Comparison of ENCODE assay signal across 1 cellular context in the genomic region with DNA sequence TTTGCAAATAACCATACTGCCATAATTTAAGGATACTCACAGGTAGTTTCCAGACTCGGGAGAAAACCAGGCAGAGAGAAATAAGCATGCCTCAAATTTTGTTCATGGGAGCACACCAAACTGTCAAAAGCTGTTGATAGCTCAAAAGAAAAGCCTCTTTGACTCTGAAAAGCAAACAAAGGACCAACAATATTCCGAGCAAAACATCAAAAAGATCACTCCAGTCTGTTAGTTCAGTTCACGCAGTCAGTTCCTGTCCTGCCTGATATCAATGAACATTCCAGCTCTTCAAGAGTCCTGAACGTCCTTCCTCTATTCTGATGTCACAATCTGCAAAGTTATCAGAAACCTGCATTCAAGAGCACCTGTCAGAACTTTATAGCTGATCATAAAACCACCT.
TF ChIP-seq lines count a peak whose summit lies in the region.

No MANE protein-coding gene starts in this region.

TF ChIP-seq in HepG2, 621 proteins besides CTCF, POLR2A, EP300 and RAD21 (continued from another document and continues in another):
- TF ChIP-seq, protein P1, sequence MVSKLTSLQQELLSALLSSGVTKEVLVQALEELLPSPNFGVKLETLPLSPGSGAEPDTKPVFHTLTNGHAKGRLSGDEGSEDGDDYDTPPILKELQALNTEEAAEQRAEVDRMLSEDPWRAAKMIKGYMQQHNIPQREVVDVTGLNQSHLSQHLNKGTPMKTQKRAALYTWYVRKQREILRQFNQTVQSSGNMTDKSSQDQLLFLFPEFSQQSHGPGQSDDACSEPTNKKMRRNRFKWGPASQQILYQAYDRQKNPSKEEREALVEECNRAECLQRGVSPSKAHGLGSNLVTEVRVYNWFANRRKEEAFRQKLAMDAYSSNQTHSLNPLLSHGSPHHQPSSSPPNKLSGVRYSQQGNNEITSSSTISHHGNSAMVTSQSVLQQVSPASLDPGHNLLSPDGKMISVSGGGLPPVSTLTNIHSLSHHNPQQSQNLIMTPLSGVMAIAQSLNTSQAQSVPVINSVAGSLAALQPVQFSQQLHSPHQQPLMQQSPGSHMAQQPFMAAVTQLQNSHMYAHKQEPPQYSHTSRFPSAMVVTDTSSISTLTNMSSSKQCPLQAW (CRISPR knock-in tag; IDR thresholded peaks at IDR 0.05): no peak
- TF ChIP-seq CREM (IDR thresholded peaks at IDR 0.05): peak; percentile 34
- TF ChIP-seq CREM (CRISPR knock-in tag; IDR thresholded peaks at IDR 0.05): no peak
- peak; percentile 53; the same call in 1 of the 2 replicates for TF ChIP-seq MEIS2 (CRISPR knock-in tag; IDR thresholded peaks at IDR 0.05)
- no peak for TF ChIP-seq ZBTB4 (CRISPR knock-in tag; IDR thresholded peaks at IDR 0.05; ENCODE audit: borderline replicate concordance)
- TF ChIP-seq, protein P2, sequence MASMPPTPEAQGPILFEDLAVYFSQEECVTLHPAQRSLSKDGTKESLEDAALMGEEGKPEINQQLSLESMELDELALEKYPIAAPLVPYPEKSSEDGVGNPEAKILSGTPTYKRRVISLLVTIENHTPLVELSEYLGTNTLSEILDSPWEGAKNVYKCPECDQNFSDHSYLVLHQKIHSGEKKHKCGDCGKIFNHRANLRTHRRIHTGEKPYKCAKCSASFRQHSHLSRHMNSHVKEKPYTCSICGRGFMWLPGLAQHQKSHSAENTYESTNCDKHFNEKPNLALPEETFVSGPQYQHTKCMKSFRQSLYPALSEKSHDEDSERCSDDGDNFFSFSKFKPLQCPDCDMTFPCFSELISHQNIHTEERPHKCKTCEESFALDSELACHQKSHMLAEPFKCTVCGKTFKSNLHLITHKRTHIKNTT (CRISPR knock-in tag; IDR thresholded peaks at IDR 0.05): no peak
- TF ChIP-seq PATZ1 (CRISPR knock-in tag; IDR thresholded peaks at IDR 0.05): no peak
- no peak for TF ChIP-seq ZNF24 (IDR thresholded peaks at IDR 0.05)
- TF ChIP-seq ERF (CRISPR knock-in tag; IDR thresholded peaks at IDR 0.05): peak; percentile 62; the same call in 1 of the 2 replicates
- TF ChIP-seq SETDB1 (CRISPR knock-in tag; IDR thresholded peaks at IDR 0.05; ENCODE audit: borderline replicate concordance): no peak
- TF ChIP-seq ZNF749 (CRISPR knock-in tag; IDR thresholded peaks at IDR 0.05; ENCODE audit: borderline replicate concordance): no peak
- TF ChIP-seq ZBTB38 (CRISPR knock-in tag; IDR thresholded peaks at IDR 0.05): no peak
- TF ChIP-seq SMARCE1 (IDR thresholded peaks at IDR 0.05; ENCODE audit: borderline replicate concordance): no peak
- no peak for TF ChIP-seq XBP1 (CRISPR knock-in tag; IDR thresholded peaks at IDR 0.05)
- no peak for TF ChIP-seq POLR2AphosphoS5 (IDR thresholded peaks at IDR 0.05; ENCODE audit: low read depth, low read length)
- TF ChIP-seq BRCA1 (CRISPR knock-in tag; IDR thresholded peaks at IDR 0.05): no peak
- no peak for TF ChIP-seq ZNF615 (CRISPR knock-in tag; IDR thresholded peaks at IDR 0.05; ENCODE audit: borderline replicate concordance)
- TF ChIP-seq ZNF263 (CRISPR knock-in tag; IDR thresholded peaks at IDR 0.05): no peak
- no peak for TF ChIP-seq RAD51 (IDR thresholded peaks at IDR 0.05; ENCODE audit: borderline replicate concordance)
- no peak for TF ChIP-seq ATF1 (CRISPR knock-in tag; IDR thresholded peaks at IDR 0.05)
- no peak for TF ChIP-seq MED13 (CRISPR knock-in tag; IDR thresholded peaks at IDR 0.05)
- no peak for TF ChIP-seq AHR (CRISPR knock-in tag; IDR thresholded peaks at IDR 0.05)
- TF ChIP-seq, protein P3, sequence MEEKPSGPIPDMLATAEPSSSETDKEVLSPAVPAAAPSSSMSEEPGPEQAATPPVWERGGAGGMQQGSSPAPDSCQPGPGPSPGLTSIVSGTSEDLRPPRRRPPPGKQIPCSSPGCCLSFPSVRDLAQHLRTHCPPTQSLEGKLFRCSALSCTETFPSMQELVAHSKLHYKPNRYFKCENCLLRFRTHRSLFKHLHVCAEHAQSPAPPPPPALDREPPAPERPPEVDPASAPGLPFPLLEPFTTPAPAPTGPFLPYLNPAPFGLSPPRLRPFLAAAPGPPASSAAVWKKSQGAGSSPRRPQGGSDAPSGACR (CRISPR knock-in tag; IDR thresholded peaks at IDR 0.05): no peak
- no peak for TF ChIP-seq SMC3 (IDR thresholded peaks at IDR 0.05; ENCODE audit: low read length)
- TF ChIP-seq, protein P4, sequence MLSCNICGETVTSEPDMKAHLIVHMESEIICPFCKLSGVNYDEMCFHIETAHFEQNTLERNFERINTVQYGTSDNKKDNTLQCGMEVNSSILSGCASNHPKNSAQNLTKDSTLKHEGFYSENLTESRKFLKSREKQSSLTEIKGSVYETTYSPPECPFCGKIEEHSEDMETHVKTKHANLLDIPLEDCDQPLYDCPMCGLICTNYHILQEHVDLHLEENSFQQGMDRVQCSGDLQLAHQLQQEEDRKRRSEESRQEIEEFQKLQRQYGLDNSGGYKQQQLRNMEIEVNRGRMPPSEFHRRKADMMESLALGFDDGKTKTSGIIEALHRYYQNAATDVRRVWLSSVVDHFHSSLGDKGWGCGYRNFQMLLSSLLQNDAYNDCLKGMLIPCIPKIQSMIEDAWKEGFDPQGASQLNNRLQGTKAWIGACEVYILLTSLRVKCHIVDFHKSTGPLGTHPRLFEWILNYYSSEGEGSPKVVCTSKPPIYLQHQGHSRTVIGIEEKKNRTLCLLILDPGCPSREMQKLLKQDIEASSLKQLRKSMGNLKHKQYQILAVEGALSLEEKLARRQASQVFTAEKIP (CRISPR knock-in tag; IDR thresholded peaks at IDR 0.05; ENCODE audit: borderline replicate concordance): no peak
- no peak for TF ChIP-seq CBX2 (IDR thresholded peaks at IDR 0.05; ENCODE audit: low read depth, low read length)
- no peak for TF ChIP-seq CBX2 (CRISPR knock-in tag; IDR thresholded peaks at IDR 0.05; ENCODE audit: low read depth)
- TF ChIP-seq, protein P5, sequence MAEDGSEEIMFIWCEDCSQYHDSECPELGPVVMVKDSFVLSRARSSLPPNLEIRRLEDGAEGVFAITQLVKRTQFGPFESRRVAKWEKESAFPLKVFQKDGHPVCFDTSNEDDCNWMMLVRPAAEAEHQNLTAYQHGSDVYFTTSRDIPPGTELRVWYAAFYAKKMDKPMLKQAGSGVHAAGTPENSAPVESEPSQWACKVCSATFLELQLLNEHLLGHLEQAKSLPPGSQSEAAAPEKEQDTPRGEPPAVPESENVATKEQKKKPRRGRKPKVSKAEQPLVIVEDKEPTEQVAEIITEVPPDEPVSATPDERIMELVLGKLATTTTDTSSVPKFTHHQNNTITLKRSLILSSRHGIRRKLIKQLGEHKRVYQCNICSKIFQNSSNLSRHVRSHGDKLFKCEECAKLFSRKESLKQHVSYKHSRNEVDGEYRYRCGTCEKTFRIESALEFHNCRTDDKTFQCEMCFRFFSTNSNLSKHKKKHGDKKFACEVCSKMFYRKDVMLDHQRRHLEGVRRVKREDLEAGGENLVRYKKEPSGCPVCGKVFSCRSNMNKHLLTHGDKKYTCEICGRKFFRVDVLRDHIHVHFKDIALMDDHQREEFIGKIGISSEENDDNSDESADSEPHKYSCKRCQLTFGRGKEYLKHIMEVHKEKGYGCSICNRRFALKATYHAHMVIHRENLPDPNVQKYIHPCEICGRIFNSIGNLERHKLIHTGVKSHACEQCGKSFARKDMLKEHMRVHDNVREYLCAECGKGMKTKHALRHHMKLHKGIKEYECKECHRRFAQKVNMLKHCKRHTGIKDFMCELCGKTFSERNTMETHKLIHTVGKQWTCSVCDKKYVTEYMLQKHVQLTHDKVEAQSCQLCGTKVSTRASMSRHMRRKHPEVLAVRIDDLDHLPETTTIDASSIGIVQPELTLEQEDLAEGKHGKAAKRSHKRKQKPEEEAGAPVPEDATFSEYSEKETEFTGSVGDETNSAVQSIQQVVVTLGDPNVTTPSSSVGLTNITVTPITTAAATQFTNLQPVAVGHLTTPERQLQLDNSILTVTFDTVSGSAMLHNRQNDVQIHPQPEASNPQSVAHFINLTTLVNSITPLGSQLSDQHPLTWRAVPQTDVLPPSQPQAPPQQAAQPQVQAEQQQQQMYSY (CRISPR knock-in tag; IDR thresholded peaks at IDR 0.05): no peak
- TF ChIP-seq CREB1 (IDR thresholded peaks at IDR 0.05): no peak
- TF ChIP-seq CREB1 (CRISPR knock-in tag; IDR thresholded peaks at IDR 0.05): no peak
- TF ChIP-seq ZSCAN22 (CRISPR knock-in tag; IDR thresholded peaks at IDR 0.05): no peak
- no peak for TF ChIP-seq ZBTB42 (CRISPR knock-in tag; IDR thresholded peaks at IDR 0.05)
- peak; percentile 65; the same call in 1 of the 2 replicates for TF ChIP-seq AHDC1 (CRISPR knock-in tag; IDR thresholded peaks at IDR 0.05; ENCODE audit: borderline replicate concordance)
- TF ChIP-seq TEAD3 (CRISPR knock-in tag; optimal IDR thresholded peaks at IDR 0.05; ENCODE audit: borderline replicate concordance): peak; percentile 96
- TF ChIP-seq ZBTB1 (CRISPR knock-in tag; IDR thresholded peaks at IDR 0.05; ENCODE audit: borderline replicate concordance): no peak
- TF ChIP-seq ZNF772 (CRISPR knock-in tag; IDR thresholded peaks at IDR 0.05): no peak
- no peak for TF ChIP-seq CREB3 (CRISPR knock-in tag; IDR thresholded peaks at IDR 0.05)
- TF ChIP-seq ZNF781 (CRISPR knock-in tag; IDR thresholded peaks at IDR 0.05; ENCODE audit: borderline replicate concordance, not compliant biosample characterization): no peak
- no peak for TF ChIP-seq POLR2G (IDR thresholded peaks at IDR 0.05; ENCODE audit: low read depth, low read length)
- TF ChIP-seq, protein P6, sequence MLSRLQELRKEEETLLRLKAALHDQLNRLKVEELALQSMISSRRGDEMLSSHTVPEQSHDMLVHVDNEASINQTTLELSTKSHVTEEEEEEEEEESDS (CRISPR knock-in tag; IDR thresholded peaks at IDR 0.05; ENCODE audit: borderline replicate concordance): no peak
